2 cellular contexts compared by ENCODE assay signal in genomic region chr11:111922803-111923202, GRCh38.
TF ChIP-seq lines count a peak whose summit lies in the region.

No MANE protein-coding gene starts in this region.

TF ChIP-seq in K562, 482 proteins besides CTCF, POLR2A, EP300 and RAD21:
- TF ChIP-seq IRF9 (tag; IDR thresholded peaks at IDR 0.05) (peak; percentile 75), C11orf30 (IDR thresholded peaks at IDR 0.05; ENCODE audit: low read depth) (peak; percentile 21; the same call in 1 of the 2 replicates), CEBPB (tag; IDR thresholded peaks at IDR 0.05) (peak; percentile 99), TOE1 (IDR thresholded peaks at IDR 0.05; ENCODE audit: borderline replicate concordance) (no peak), TOE1 (CRISPR knock-in tag; IDR thresholded peaks at IDR 0.05; ENCODE audit: borderline replicate concordance, low read depth) (no peak), CEBPG (CRISPR knock-in tag; IDR thresholded peaks at IDR 0.05) (peak; percentile 72), CEBPG (tag; conservative IDR thresholded peaks at IDR 0.05 in 1 of 2, IDR thresholded peaks at IDR 0.05 in 1 of 2) (peak; percentile 85 to 98), LEF1 (IDR thresholded peaks at IDR 0.05) (no peak), ZBTB33 (CRISPR knock-in tag; IDR thresholded peaks at IDR 0.05) (no peak), HDAC2 (IDR thresholded peaks at IDR 0.05) (no peak), NFE2 (IDR thresholded peaks at IDR 0.05; ENCODE audit: low read depth) (peak; percentile 40; the same call in 1 of the 2 replicates), ZBTB26 (CRISPR knock-in tag; IDR thresholded peaks at IDR 0.05) (no peak), NFIC (IDR thresholded peaks at IDR 0.05) (peak; percentile 82)
- TF ChIP-seq, protein P1, sequence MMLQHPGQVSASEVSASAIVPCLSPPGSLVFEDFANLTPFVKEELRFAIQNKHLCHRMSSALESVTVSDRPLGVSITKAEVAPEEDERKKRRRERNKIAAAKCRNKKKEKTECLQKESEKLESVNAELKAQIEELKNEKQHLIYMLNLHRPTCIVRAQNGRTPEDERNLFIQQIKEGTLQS (IDR thresholded peaks at IDR 0.05) = peak; percentile 28; the same call in 1 of the 2 replicates
- TF ChIP-seq, protein P1 (CRISPR knock-in tag; conservative IDR thresholded peaks at IDR 0.05) = no peak

TF ChIP-seq in HEK293T, 16 proteins besides CTCF, POLR2A, EP300 and RAD21:
- no peak for TF ChIP-seq SP1 (IDR thresholded peaks at IDR 0.05)
- TF ChIP-seq ZNF384 (IDR thresholded peaks at IDR 0.05) = no peak
- TF ChIP-seq BHLHE40 (IDR thresholded peaks at IDR 0.05; ENCODE audit: borderline replicate concordance) = no peak
- TF ChIP-seq NFRKB (IDR thresholded peaks at IDR 0.05) = no peak
- no peak for TF ChIP-seq ARNT (IDR thresholded peaks at IDR 0.05)
- TF ChIP-seq PKNOX1 (IDR thresholded peaks at IDR 0.05) = no peak
- TF ChIP-seq TARDBP (IDR thresholded peaks at IDR 0.05) = no peak
- TF ChIP-seq FOXM1 (IDR thresholded peaks at IDR 0.05; ENCODE audit: borderline replicate concordance) = no peak
- TF ChIP-seq ELF4 (IDR thresholded peaks at IDR 0.05) = no peak
- no peak for TF ChIP-seq LEF1 (IDR thresholded peaks at IDR 0.05; ENCODE audit: borderline replicate concordance)
- TF ChIP-seq SUZ12 (IDR thresholded peaks at IDR 0.05) = no peak
- TF ChIP-seq HDGF (IDR thresholded peaks at IDR 0.05; ENCODE audit: borderline replicate concordance) = no peak
